In the genomic region with DNA sequence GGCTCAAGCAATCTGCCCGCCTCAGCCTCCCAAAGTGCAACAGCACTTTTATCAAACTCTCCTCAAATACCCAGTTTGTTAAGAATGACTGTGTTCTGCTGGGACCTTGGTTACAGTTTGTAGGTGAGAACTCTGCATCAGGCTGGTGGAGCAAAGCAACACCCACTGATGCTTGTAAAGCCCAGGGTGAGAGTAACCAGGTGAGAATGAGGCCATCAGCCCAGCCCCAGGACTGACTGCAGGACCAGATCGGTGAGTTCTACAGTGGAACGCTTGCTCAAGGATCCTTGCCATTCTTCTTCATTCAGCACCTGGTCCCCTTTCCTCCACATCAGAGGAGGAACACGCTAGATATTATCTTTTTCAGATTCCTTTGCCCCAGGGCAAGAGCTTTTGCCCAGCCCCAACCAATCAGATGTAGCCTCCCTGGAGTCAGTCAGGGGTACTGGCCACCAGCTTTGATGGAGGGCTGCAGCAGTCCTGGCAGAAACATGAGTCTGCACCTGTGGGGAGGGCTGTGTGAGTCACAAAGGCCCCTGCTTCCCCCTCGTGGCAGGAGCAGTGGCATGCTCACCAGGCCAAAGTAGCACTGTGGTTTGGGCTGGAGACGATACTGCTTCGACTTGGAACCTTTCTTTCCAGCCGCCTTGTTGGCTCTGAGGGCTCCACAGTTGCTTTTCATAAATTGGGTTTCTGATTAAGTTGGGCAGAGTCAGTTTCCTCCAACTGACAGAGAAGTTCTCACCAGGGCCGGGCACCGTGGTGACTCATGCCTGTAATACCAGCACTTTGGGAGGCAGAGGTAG, we compare ENCODE assay signal across 9 cellular contexts. TPM values are rescaled to one million over a fixed set of nuclear protein-coding genes. Genes with fewer than 3 reads are reported as not detected.
DNase-seq lines count a peak whose midpoint lies in the region; ATAC-seq and TF ChIP-seq lines count a peak whose summit lies in the region.
"Had no signal": no experiment of that assay in that cellular context is flagged by ENCODE, and none has a peak within 500 bp of the region (broad histone marks: within the 10 kb centered on the region; RNA-seq: fewer than 3 reads in every experiment).

No MANE protein-coding gene starts in this region.

- H3K36me3 Mint-ChIP-seq in activated CD8-positive, alpha-beta memory T cell treated with anti-CD3 and anti-CD28 coated beads, Interleukin-2, amount 10 ng/mL, durations not matched to agents 7 days and 5 days = no peaks in the 10 kb centered on the region
- no peaks in the 10 kb centered on the region for H3K36me3 Mint-ChIP-seq in neural progenitor cell
- H3K36me3 Mint-ChIP-seq in type B pancreatic cell = no peaks in the 10 kb centered on the region

- H3K4me2 ChIP-seq in neural progenitor cell = no peak overlapping the region

- no peak for TF ChIP-seq POLR2A in erythroblast (IDR thresholded peaks at IDR 0.05; ENCODE audit: low read length)

- CTCF ChIA-PET in activated CD8-positive, alpha-beta memory T cell treated with anti-CD3 and anti-CD28 coated beads, Interleukin-2, amount 10 ng/mL, durations not matched to agents 7 days and 5 days (lab: Charles Lee) = interaction anchor here (0.6 to 13.5 kb wide), 18 partner anchors 9 to 107 kb away, joined by 3 to 110 read pairs (median 4); a partner anchor contains a TSS

- DNase-seq in COLO829 (ENCODE audit: low spot score) = peak; percentile 48
- DNase-seq in NOMO-1 treated with DMSO at 0.1 percent for 48 hours (lab: John Stamatoyannopoulos, UW; ENCODE audit: unreplicated experiment) = peak; percentile 73
- DNase-seq in activated CD8-positive, alpha-beta memory T cell treated with anti-CD3 and anti-CD28 coated beads, Interleukin-2, amount 10 ng/mL, durations not matched to agents 7 days and 5 days = peak; percentile 89
- peak; percentile 77 to 81 for DNase-seq in erythroblast (lab: John Stamatoyannopoulos, UW)
- peak; percentile 85 for DNase-seq in neural progenitor cell (ENCODE audit: low spot score)
- no peak for DNase-seq in type B pancreatic cell (ENCODE audit: extremely low spot score, unreplicated experiment)
- no peak for DNase-seq in globus pallidus (ENCODE audit: low spot score)

- H3K27me3 ChIP-seq in neural progenitor cell = no peaks in the 10 kb centered on the region

- no peak overlapping the region for H3K9ac ChIP-seq in neural progenitor cell

- H3K9me3 Mint-ChIP-seq in activated CD8-positive, alpha-beta memory T cell treated with anti-CD3 and anti-CD28 coated beads, Interleukin-2, amount 10 ng/mL, durations not matched to agents 7 days and 5 days (ENCODE audit: low read depth) = no peaks in the 10 kb centered on the region
- H3K9me3 Mint-ChIP-seq in neural progenitor cell = no peaks in the 10 kb centered on the region
- no peaks in the 10 kb centered on the region for H3K9me3 Mint-ChIP-seq in type B pancreatic cell

- H4K20me1 ChIP-seq in neural progenitor cell (ENCODE audit: low read depth) = no peaks in the 10 kb centered on the region

- peaks cover 26% of the 10 kb centered on the region for H3F3A ChIP-seq in neural progenitor cell (ENCODE audit: low read depth)

- TF ChIP-seq CTCF in neural progenitor cell (IDR thresholded peaks at IDR 0.05) (peak; percentile 64), type B pancreatic cell (conservative IDR thresholded peaks at IDR 0.05) (peak; percentile 63)

- H3K36me3 ChIP-seq in neural progenitor cell = no peaks in the 10 kb centered on the region

- no peak overlapping the region for H3K4me3 ChIP-seq in neural progenitor cell

- no peak overlapping the region for H2AFZ ChIP-seq in neural progenitor cell (replicated peaks)

- peaks cover 6% of the 10 kb centered on the region for H3K27me3 Mint-ChIP-seq in activated CD8-positive, alpha-beta memory T cell treated with anti-CD3 and anti-CD28 coated beads, Interleukin-2, amount 10 ng/mL, durations not matched to agents 7 days and 5 days
- H3K27me3 Mint-ChIP-seq in neural progenitor cell (ENCODE audit: insufficient read depth, low read depth) (peaks cover 14% of the 10 kb centered on the region), type B pancreatic cell (no peaks in the 10 kb centered on the region)

- no peak overlapping the region for H3K27ac ChIP-seq in neural progenitor cell

- H3K4me1 ChIP-seq in neural progenitor cell = peaks cover 14% of the 10 kb centered on the region

- peak overlapping the region; percentile 77 for H3K27ac Mint-ChIP-seq in activated CD8-positive, alpha-beta memory T cell treated with anti-CD3 and anti-CD28 coated beads, Interleukin-2, amount 10 ng/mL, durations not matched to agents 7 days and 5 days
- peak overlapping the region; percentile 57 for H3K27ac Mint-ChIP-seq in neural progenitor cell
- peak overlapping the region; percentile 85 for H3K27ac Mint-ChIP-seq in type B pancreatic cell

- peak; percentile 51 for ATAC-seq in GM21786 (IDR thresholded peaks at IDR 0.05; ENCODE audit: unreplicated experiment)
- ATAC-seq in activated CD8-positive, alpha-beta memory T cell treated with anti-CD3 and anti-CD28 coated beads, Interleukin-2, amount 10 ng/mL, durations not matched to agents 7 days and 5 days = peak; percentile 83

- peaks cover 3% of the 10 kb centered on the region for H3K79me2 ChIP-seq in neural progenitor cell (ENCODE audit: low read depth)

- peak overlapping the region; percentile 16 for H3K4me3 Mint-ChIP-seq in activated CD8-positive, alpha-beta memory T cell treated with anti-CD3 and anti-CD28 coated beads, Interleukin-2, amount 10 ng/mL, durations not matched to agents 7 days and 5 days
- H3K4me3 Mint-ChIP-seq in neural progenitor cell (no peak overlapping the region), type B pancreatic cell (peak overlapping the region; percentile 71)

- H3K4me1 Mint-ChIP-seq in activated CD8-positive, alpha-beta memory T cell treated with anti-CD3 and anti-CD28 coated beads, Interleukin-2, amount 10 ng/mL, durations not matched to agents 7 days and 5 days = peaks cover 41% of the 10 kb centered on the region
- peaks cover 34% of the 10 kb centered on the region for H3K4me1 Mint-ChIP-seq in neural progenitor cell
- peaks cover 15% of the 10 kb centered on the region for H3K4me1 Mint-ChIP-seq in type B pancreatic cell (ENCODE audit: unreplicated experiment)

- no peaks in the 10 kb centered on the region for H3K9me3 ChIP-seq in neural progenitor cell (ENCODE audit: low read depth)

RNA-seq across cellular contexts. Expression of a gene that starts 3.5 kb away (rescaled TPM):
- total RNA-seq in activated CD8-positive, alpha-beta memory T cell treated with anti-CD3 and anti-CD28 coated beads, Interleukin-2, amount 10 ng/mL, durations not matched to agents 7 days and 5 days = 100 to 1,000 TPM; 198 to 313 TPM
- total RNA-seq in neural progenitor cell (ENCODE audit: low replicate concordance) (54.8 and 133 TPM in 2 replicates), type B pancreatic cell (ENCODE audit: low replicate concordance) (162 and 193 TPM in 2 replicates)

RNA-seq across cellular contexts. Expression of a gene that starts 49.1 kb away (rescaled TPM):
- total RNA-seq in activated CD8-positive, alpha-beta memory T cell treated with anti-CD3 and anti-CD28 coated beads, Interleukin-2, amount 10 ng/mL, durations not matched to agents 7 days and 5 days = 10 to 100 TPM; 12.2 to 26.9 TPM
- total RNA-seq in neural progenitor cell (ENCODE audit: low replicate concordance) (59.5 and 102 TPM in 2 replicates), type B pancreatic cell (ENCODE audit: low replicate concordance) (10.5 and 11.3 TPM in 2 replicates)

RNA-seq across cellular contexts. Expression of a gene that starts 56.1 kb away (rescaled TPM):
- total RNA-seq in activated CD8-positive, alpha-beta memory T cell treated with anti-CD3 and anti-CD28 coated beads, Interleukin-2, amount 10 ng/mL, durations not matched to agents 7 days and 5 days = not detected
- total RNA-seq in neural progenitor cell (ENCODE audit: low replicate concordance) (0.34 TPM in 1 of 2 replicates, not detected in the other), type B pancreatic cell (ENCODE audit: low replicate concordance) (0.72 and 0.83 TPM in 2 replicates)
- total RNA-seq: activated CD8-positive, alpha-beta memory T cell treated with anti-CD3 and anti-CD28 coated beads for 36 hours had no signal

Comparison
In these comparisons a context has a peak if more than half of its experiments do, and no peak if none do; other contexts are left out.
1. DNase-seq: peak in COLO829 (single experiment), NOMO-1 treated with DMSO at 0.1 percent for 48 hours (single experiment), activated CD8-positive, alpha-beta memory T cell treated with anti-CD3 and anti-CD28 coated beads, Interleukin-2, amount 10 ng/mL, durations not matched to agents 7 days and 5 days (single experiment), erythroblast (2 of 2) and neural progenitor cell (single experiment); none in type B pancreatic cell (single experiment) and globus pallidus (single experiment).
2. Peak in every context shown above with its lines, with median percentiles within 50 percentile points of each other: H3K27ac Mint-ChIP-seq.